Comparison of ENCODE assay signal across 7 cellular contexts in the genomic region with DNA sequence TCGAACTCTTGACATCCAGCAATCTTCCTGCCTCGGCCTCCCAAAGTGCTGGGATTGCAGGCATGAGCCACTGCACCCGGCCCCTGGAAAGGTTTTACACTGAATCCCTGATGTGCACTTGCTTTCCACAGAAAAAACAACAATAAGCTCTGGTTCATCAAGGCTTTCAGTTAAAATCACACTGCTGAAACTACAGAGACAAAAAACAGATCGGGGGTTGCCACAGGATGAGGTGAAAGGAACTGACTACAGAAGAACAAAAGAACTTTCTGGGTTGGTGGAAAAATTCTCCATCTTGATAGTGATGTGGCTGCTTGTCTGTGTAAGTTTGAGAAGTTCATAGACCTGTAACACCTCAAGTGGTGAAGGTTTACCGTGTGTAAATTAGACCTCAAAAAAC. TPM values are rescaled to one million over a fixed set of nuclear protein-coding genes. Genes with fewer than 3 reads are reported as not detected.
A peak's percentile ranks its signal among the peaks of the same experiment; 100 is the strongest.
DNase-seq lines count a peak whose midpoint lies in the region; ATAC-seq and TF ChIP-seq lines count a peak whose summit lies in the region.

No MANE protein-coding gene starts in this region.

- no peak overlapping the region for H3K4me3 ChIP-seq in OCI-LY3 (ENCODE audit: low read length)
- H3K4me3 ChIP-seq in fibroblast of lung (replicated peaks in 1 of 4; ENCODE audit: control extremely low read depth in 1 of 4, insufficient read depth in 1 of 4, low read depth in 3 of 4, low read length in 4 of 4) = peak overlapping the region; percentile 83 to 88 (median 87)
- no peak overlapping the region for H3K4me3 ChIP-seq in mucosa of descending colon
- no peak overlapping the region for H3K4me3 ChIP-seq in lower leg skin (ENCODE audit: low read depth, poor library complexity, severe bottlenecking)
- H3K4me3 ChIP-seq in gastrocnemius medialis = no peak overlapping the region

- no peaks in the 10 kb centered on the region for H3K9me3 Mint-ChIP-seq in activated T-cell treated with anti-CD3 and anti-CD28 coated beads, Interleukin-2, amount 50 U/mL, for 72 hours

- 83 to 89% methylated on average over 5 of the region's 5 CpGs for WGBS in lower leg skin, 2 donors

- H3K27ac ChIP-seq in OCI-LY3 (ENCODE audit: low read length) (no peak overlapping the region), fibroblast of lung (ENCODE audit: insufficient read depth, low read length) (no peak overlapping the region), gastrocnemius medialis (no peak overlapping the region)

- peaks cover 63% of the 10 kb centered on the region for H3K4me1 Mint-ChIP-seq in activated T-cell treated with anti-CD3 and anti-CD28 coated beads, Interleukin-2, amount 50 U/mL, for 72 hours (ENCODE audit: low read depth)

- TF ChIP-seq CTCF in OCI-LY3 (IDR thresholded peaks at IDR 0.05; ENCODE audit: low read depth, low read length) (no peak), fibroblast of lung (conservative IDR thresholded peaks at IDR 0.05 in 1 of 2, IDR thresholded peaks at IDR 0.05 in 1 of 2; ENCODE audit: low read depth in 1 of 2, low read length in 2 of 2) (no peak), mucosa of descending colon (IDR thresholded peaks at IDR 0.05) (no peak), lower leg skin (IDR thresholded peaks at IDR 0.05) (no peak), gastrocnemius medialis (IDR thresholded peaks at IDR 0.05 in 4 of 5, conservative IDR thresholded peaks at IDR 0.05 in 1 of 5) (no peak)

- H3K9me3 ChIP-seq in OCI-LY3 (ENCODE audit: insufficient read depth, low read length) (no peaks in the 10 kb centered on the region), fibroblast of lung (ENCODE audit: control insufficient read depth, insufficient read depth, low read depth, low read length) (no peaks in the 10 kb centered on the region), mucosa of descending colon (no peaks in the 10 kb centered on the region), gastrocnemius medialis (no peaks in the 10 kb centered on the region)

- in situ Hi-C loops in gastrocnemius medialis (cut with MboI; ENCODE audit: low sequenced_read_pairs in 4 of 4) = no loop called here

- peaks cover 14% of the 10 kb centered on the region for H4K20me1 ChIP-seq in OCI-LY3 (ENCODE audit: insufficient read depth, low read length)
- peaks cover 1% of the 10 kb centered on the region for H4K20me1 ChIP-seq in fibroblast of lung (ENCODE audit: control insufficient read depth, extremely low read depth, insufficient read depth, low read length)

- peak; percentile 54 to 66 for DNase-seq in activated T-cell treated with anti-CD3 and anti-CD28 coated beads, Interleukin-2, amount 50 U/mL, for 72 hours
- DNase-seq in fibroblast of lung (ENCODE audit: low read depth in 2 of 2) = no peak
- DNase-seq in stimulated activated naive CD4-positive, alpha-beta T cell treated with Interleukin-2 at 50 U/mL for 16 hours (lab: John Stamatoyannopoulos, UW) = peak; percentile 28
- DNase-seq in mucosa of descending colon = no peak
- DNase-seq in lower leg skin (ENCODE audit: low spot score in 2 of 2) = no peak
- no peak for DNase-seq in gastrocnemius medialis

- intact Hi-C loops in mucosa of descending colon (cut with DNase I, micrococcal nuclease) = no loop called here
- intact Hi-C loops in lower leg skin (cut with DNase I; ENCODE audit: low total_unique reads) = no loop called here
- intact Hi-C loops in gastrocnemius medialis (cut with DNase I; ENCODE audit: low total_unique reads) = no loop called here

- peaks cover 28 to 48% of the 10 kb centered on the region in 2 donors for H3K36me3 Mint-ChIP-seq in activated T-cell treated with anti-CD3 and anti-CD28 coated beads, Interleukin-2, amount 50 U/mL, for 72 hours (ENCODE audit: insufficient read depth in 2 of 2)

- peaks cover 38% of the 10 kb centered on the region for H3K4me1 ChIP-seq in OCI-LY3 (ENCODE audit: low read length)
- peaks cover 17% of the 10 kb centered on the region for H3K4me1 ChIP-seq in fibroblast of lung (ENCODE audit: control insufficient read depth, extremely low read depth, insufficient read depth, low read length)
- H3K4me1 ChIP-seq in mucosa of descending colon (ENCODE audit: low read depth) = peaks cover 45% of the 10 kb centered on the region
- H3K4me1 ChIP-seq in gastrocnemius medialis = peaks cover 15 to 19% of the 10 kb centered on the region in 2 donors

- H3K27me3 Mint-ChIP-seq in activated T-cell treated with anti-CD3 and anti-CD28 coated beads, Interleukin-2, amount 50 U/mL, for 72 hours (ENCODE audit: low read depth) = no peaks in the 10 kb centered on the region

- peak in 1 of 2 donors; percentile 33 for ATAC-seq in activated T-cell treated with anti-CD3 and anti-CD28 coated beads, Interleukin-2, amount 50 U/mL, for 72 hours (replicated peaks in 1 of 2)
- ATAC-seq in mucosa of descending colon (no peak), gastrocnemius medialis (no peak)

- H3K9ac ChIP-seq in OCI-LY3 (ENCODE audit: low read length) (no peak overlapping the region), fibroblast of lung (ENCODE audit: insufficient read depth, low read length) (no peak overlapping the region)

- H3K4me2 ChIP-seq in OCI-LY3 (ENCODE audit: low read length) (peak overlapping the region; percentile 99; the same call in 1 of the 2 replicates), fibroblast of lung (ENCODE audit: extremely low read depth, insufficient read depth, low read length) (peak overlapping the region; percentile 100)

- H2AFZ ChIP-seq in OCI-LY3 (ENCODE audit: low read depth, low read length) (no peak overlapping the region), fibroblast of lung (ENCODE audit: low read length) (no peak overlapping the region)

- H3K4me3 Mint-ChIP-seq in activated T-cell treated with anti-CD3 and anti-CD28 coated beads, Interleukin-2, amount 50 U/mL, for 72 hours = peak overlapping the region; percentile 74 to 93

- H3K36me3 ChIP-seq in OCI-LY3 (replicated peaks; ENCODE audit: low read depth, low read length) = peaks cover 28% of the 10 kb centered on the region
- no peaks in the 10 kb centered on the region for H3K36me3 ChIP-seq in fibroblast of lung (ENCODE audit: control insufficient read depth, insufficient read depth, low read length)
- H3K36me3 ChIP-seq in mucosa of descending colon (ENCODE audit: low read depth) = no peaks in the 10 kb centered on the region
- H3K36me3 ChIP-seq in gastrocnemius medialis = no peaks in the 10 kb centered on the region

- peaks cover 33% of the 10 kb centered on the region for H3K79me2 ChIP-seq in OCI-LY3 (ENCODE audit: low read length)
- H3K79me2 ChIP-seq in fibroblast of lung (ENCODE audit: control insufficient read depth, insufficient read depth, low read length) = peaks cover 31% of the 10 kb centered on the region

- peak overlapping the region; percentile 85 for H3K27ac Mint-ChIP-seq in activated T-cell treated with anti-CD3 and anti-CD28 coated beads, Interleukin-2, amount 50 U/mL, for 72 hours

- no peak for TF ChIP-seq POLR2A in lower leg skin (IDR thresholded peaks at IDR 0.05)
- no peak for TF ChIP-seq POLR2A in gastrocnemius medialis (IDR thresholded peaks at IDR 0.05)

- H3K27me3 ChIP-seq in OCI-LY3 (ENCODE audit: low read depth, low read length) = no peaks in the 10 kb centered on the region
- no peaks in the 10 kb centered on the region for H3K27me3 ChIP-seq in fibroblast of lung (ENCODE audit: control insufficient read depth, insufficient read depth, low read length)
- no peaks in the 10 kb centered on the region for H3K27me3 ChIP-seq in gastrocnemius medialis

RNA-seq across cellular contexts. Expression of a gene that starts 2.9 kb away (rescaled TPM):
- 10 to 100 TPM; 82.5 to 95.5 TPM for total RNA-seq in activated T-cell treated with anti-CD3 and anti-CD28 coated beads, Interleukin-2, amount 50 U/mL, for 72 hours
- 12.1 and 21.5 TPM in 2 replicates for total RNA-seq in fibroblast of lung
- 5.7 and 6.6 TPM in 2 replicates for polyA plus RNA-seq in fibroblast of lung
- 13.5 and 18.7 TPM in 2 replicates for polyA plus RNA-seq in fibroblast of lung (2012)
- polyA minus RNA-seq in fibroblast of lung (ENCODE audit: low replicate concordance) = 24.5 and 31.8 TPM in 2 replicates
- 10 to 100 TPM; 17.4 to 32.0 (median 30.5) TPM for total RNA-seq in mucosa of descending colon
- 10 to 100 TPM in 3 of 4 donors, 1 to 10 TPM in 1; 5.4 to 12.1 (median 11.2) TPM for total RNA-seq in lower leg skin
- total RNA-seq in gastrocnemius medialis = 1 to 10 TPM; 1.1 to 3.9 (median 2.5) TPM

RNA-seq across cellular contexts. Expression of a gene that starts 42.1 kb away (rescaled TPM):
- total RNA-seq in activated T-cell treated with anti-CD3 and anti-CD28 coated beads, Interleukin-2, amount 50 U/mL, for 72 hours = 10 to 100 TPM; 50.2 to 68.9 TPM
- total RNA-seq in fibroblast of lung (30.3 and 34.8 TPM in 2 replicates), mucosa of descending colon (10 to 100 TPM; 24.2 to 37.5 (median 28.9) TPM), lower leg skin (10 to 100 TPM; 15.5 to 22.8 (median 18.1) TPM), gastrocnemius medialis (10 to 100 TPM; 19.6 to 34.9 (median 22.3) TPM)
- polyA plus RNA-seq in fibroblast of lung = 39.6 and 40.2 TPM in 2 replicates
- polyA plus RNA-seq in fibroblast of lung (2012) = 29.3 and 37.7 TPM in 2 replicates
- polyA minus RNA-seq in fibroblast of lung (ENCODE audit: low replicate concordance) = 24.1 and 38.8 TPM in 2 replicates

RNA-seq across cellular contexts. Expression of a gene that starts 58.2 kb away (rescaled TPM):
- not detected for total RNA-seq in activated T-cell treated with anti-CD3 and anti-CD28 coated beads, Interleukin-2, amount 50 U/mL, for 72 hours
- total RNA-seq in fibroblast of lung (not detected in 2 replicates), mucosa of descending colon (under 1 TPM in 1 of 3 donors, not detected in 2; 0.90 TPM), lower leg skin (not detected), gastrocnemius medialis (under 1 TPM in 1 of 4 donors, not detected in 3; 0.42 TPM)
- not detected in 2 replicates for polyA plus RNA-seq in fibroblast of lung
- polyA plus RNA-seq in fibroblast of lung (2012) = not detected in 2 replicates
- not detected in 2 replicates for polyA minus RNA-seq in fibroblast of lung (ENCODE audit: low replicate concordance)

Comparison
In these comparisons a context has a peak if more than half of its experiments do, and no peak if none do; other contexts are left out.
1. H3K4me3 ChIP-seq: peak in fibroblast of lung (4 of 4); none in OCI-LY3 (single experiment), mucosa of descending colon (single experiment), lower leg skin (single experiment) and gastrocnemius medialis (0 of 4).
2. DNase-seq: peak in activated T-cell treated with anti-CD3 and anti-CD28 coated beads, Interleukin-2, amount 50 U/mL, for 72 hours (2 of 2) and stimulated activated naive CD4-positive, alpha-beta T cell treated with Interleukin-2 at 50 U/mL for 16 hours (single experiment); none in fibroblast of lung (0 of 2), mucosa of descending colon (0 of 3), lower leg skin (0 of 2) and gastrocnemius medialis (0 of 2).